ENCODE assay signal across 14 cellular contexts in the genomic region with DNA sequence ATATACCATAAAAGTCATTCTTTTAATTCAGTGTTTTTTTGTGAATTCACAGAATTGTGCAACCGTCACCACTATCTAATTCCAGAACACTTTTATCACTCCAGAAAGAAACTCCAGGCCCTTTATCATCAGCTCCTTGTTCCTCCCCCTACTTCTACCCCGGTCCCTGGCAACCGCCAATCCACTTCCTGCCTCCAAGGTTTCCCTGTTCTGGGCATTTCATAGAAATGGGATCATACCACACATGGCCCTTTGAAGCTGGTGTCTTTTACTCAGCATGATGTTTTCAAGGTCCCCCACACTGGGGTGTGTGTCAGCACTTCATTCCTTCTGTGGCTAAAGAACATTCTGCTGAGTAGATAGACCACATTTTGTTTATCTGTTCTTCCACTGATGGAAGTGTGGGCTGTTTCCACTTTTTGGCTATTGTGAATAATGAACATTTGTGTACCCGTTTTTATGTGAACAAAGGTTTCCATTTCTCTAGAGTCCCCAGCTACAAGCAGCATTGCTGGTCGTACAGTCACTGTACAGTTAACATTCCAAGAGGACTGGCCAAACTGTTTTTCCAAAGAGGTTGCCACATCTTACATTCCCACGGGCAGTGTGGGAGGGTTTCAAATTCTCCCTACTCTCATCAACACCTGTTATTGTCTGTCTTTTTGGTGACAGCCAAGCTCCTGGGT.
DNase-seq lines count a peak whose midpoint lies in the region; ATAC-seq and TF ChIP-seq lines count a peak whose summit lies in the region.
"Had no signal": no experiment of that assay in that cellular context is flagged by ENCODE, and none has a peak within 500 bp of the region (broad histone marks: within the 10 kb centered on the region; RNA-seq: fewer than 3 reads in every experiment).

No MANE protein-coding gene starts in this region.

- H3K9me3 ChIP-seq in SJCRH30 (replicated peaks) (peaks cover 5% of the 10 kb centered on the region), fibroblast of lung (ENCODE audit: control insufficient read depth, insufficient read depth, low read depth, low read length) (no peaks in the 10 kb centered on the region)

- H3K27me3 Mint-ChIP-seq in GM23338 (ENCODE audit: insufficient read depth, low read depth, poor library complexity) (peaks cover 15% of the 10 kb centered on the region), endothelial cell (ENCODE audit: unreplicated experiment) (peaks cover 10% of the 10 kb centered on the region)

- CTCF ChIA-PET in BJ (lab: Yijun Ruan, JAX), result interaction anchor here (0.9 kb wide), 1 partner anchor 20 kb away, joined by 3 read pairs; no protein-coding TSS in a partner anchor

- TF ChIP-seq CTCF in BJ (IDR thresholded peaks at IDR 0.05; ENCODE audit: insufficient read depth, low read depth, low read length) (no peak), fibroblast of lung (conservative IDR thresholded peaks at IDR 0.05 in 1 of 2, IDR thresholded peaks at IDR 0.05 in 1 of 2; ENCODE audit: low read depth in 1 of 2, low read length in 2 of 2) (no peak), omental fat pad (IDR thresholded peaks at IDR 0.05) (no peak), GM23338 (conservative IDR thresholded peaks at IDR 0.05; ENCODE audit: low read depth in 2 of 2) (no peak), endothelial cell (IDR thresholded peaks at IDR 0.05; ENCODE audit: unreplicated experiment) (no peak)

- H3K4me1 Mint-ChIP-seq in GM23338 (no peaks in the 10 kb centered on the region), endothelial cell (ENCODE audit: unreplicated experiment) (no peaks in the 10 kb centered on the region)
- H3K4me1 Mint-ChIP-seq: activated naive CD4-positive, alpha-beta T cell treated with anti-CD3 and anti-CD28 coated beads, Interleukin-2, amount 10 ng/mL, durations not matched to agents 7 days and 5 days; CD4-positive, alpha-beta memory T cell had no signal

- H3K27ac ChIP-seq in SJCRH30, result peak overlapping the region; percentile 80
- peak overlapping the region; percentile 90 for H3K27ac ChIP-seq in fibroblast of lung (ENCODE audit: insufficient read depth, low read length)
- H3K27ac ChIP-seq in GM23338 (ENCODE audit: low read depth), result no peak overlapping the region

- H3K9me2 ChIP-seq in GM23338 (ENCODE audit: insufficient read depth), result no peaks in the 10 kb centered on the region

- no peaks in the 10 kb centered on the region for H3K36me3 ChIP-seq in BJ (ENCODE audit: control insufficient read depth, insufficient read depth, low read length)
- no peaks in the 10 kb centered on the region for H3K36me3 ChIP-seq in SJCRH30
- H3K36me3 ChIP-seq in fibroblast of lung (ENCODE audit: control insufficient read depth, insufficient read depth, low read length), result no peaks in the 10 kb centered on the region
- H3K36me3 ChIP-seq in GM23338 (ENCODE audit: insufficient read depth), result no peaks in the 10 kb centered on the region

- POLR2A ChIA-PET in BJ (lab: Charles Lee), result interaction anchor here (0.7 to 1.1 kb wide), 2 partner anchors 10 to 25 kb away, joined by 4 read pairs; no protein-coding TSS in a partner anchor

- H3K4me3 Mint-ChIP-seq in GM23338, result no peak overlapping the region
- no peak overlapping the region for H3K4me3 Mint-ChIP-seq in endothelial cell (ENCODE audit: unreplicated experiment)
- H3K4me3 Mint-ChIP-seq: activated naive CD4-positive, alpha-beta T cell treated with anti-CD3 and anti-CD28 coated beads, Interleukin-2, amount 10 ng/mL, durations not matched to agents 7 days and 5 days; CD4-positive, alpha-beta memory T cell had no signal

- peak; percentile 56 for ATAC-seq in omental fat pad (ENCODE audit: low FRiP score)
- ATAC-seq in GM23338, result no peak

- H3K9me3 Mint-ChIP-seq in GM23338, result peaks cover 48% of the 10 kb centered on the region
- no peaks in the 10 kb centered on the region for H3K9me3 Mint-ChIP-seq in endothelial cell (ENCODE audit: unreplicated experiment)

- H3K4me2 ChIP-seq in fibroblast of lung (ENCODE audit: extremely low read depth, insufficient read depth, low read length), result no peak overlapping the region
- H3K4me2 ChIP-seq in GM23338, result no peak overlapping the region

- no peaks in the 10 kb centered on the region for H3K79me2 ChIP-seq in fibroblast of lung (ENCODE audit: control insufficient read depth, insufficient read depth, low read length)
- H3K79me2 ChIP-seq in GM23338 (replicated peaks; ENCODE audit: insufficient read depth), result no peaks in the 10 kb centered on the region

- peak overlapping the region; percentile 25 for H3K9ac ChIP-seq in fibroblast of lung (ENCODE audit: insufficient read depth, low read length)

- H4K20me1 ChIP-seq in fibroblast of lung (ENCODE audit: control insufficient read depth, extremely low read depth, insufficient read depth, low read length) (no peaks in the 10 kb centered on the region), GM23338 (replicated peaks; ENCODE audit: insufficient read depth) (no peaks in the 10 kb centered on the region)

- DNase-seq in BJ (ENCODE audit: low read depth) (peak; percentile 94), SJCRH30 (peak; percentile 68 to 75), fibroblast of lung (ENCODE audit: low read depth in 2 of 2) (peak; percentile 93 to 99), omental fat pad (ENCODE audit: low spot score) (no peak), GM23338 (ENCODE audit: low spot score) (no peak), NCI-H2107 (lab: John Stamatoyannopoulos, UW) (no peak), NCI-H82 (lab: John Stamatoyannopoulos, UW) (no peak), endothelial cell (ENCODE audit: low spot score) (no peak)
- DNase-seq: activated CD4-positive, alpha-beta T cell treated with anti-CD3 and anti-CD28 coated beads for 4 hours; activated naive CD4-positive, alpha-beta T cell treated with anti-CD3 and anti-CD28 coated beads, Interleukin-2, amount 10 ng/mL, durations not matched to agents 7 days and 5 days; CD4-positive, alpha-beta memory T cell; NCI-H1694 treated with DMSO at 0.1 percent for 48 hours; RPMI8226; stimulated activated CD4-positive, alpha-beta T cell treated with anti-CD3 and anti-CD28 coated beads, Interleukin-2, amount 100 ng/mL, for 24 hours had no signal

- H3K4me1 ChIP-seq in SJCRH30 (peaks cover 8% of the 10 kb centered on the region), fibroblast of lung (ENCODE audit: control insufficient read depth, extremely low read depth, insufficient read depth, low read length) (peaks cover 40% of the 10 kb centered on the region), GM23338 (ENCODE audit: insufficient read depth) (no peaks in the 10 kb centered on the region)

- no peak overlapping the region for H2AFZ ChIP-seq in fibroblast of lung (ENCODE audit: low read length)
- H2AFZ ChIP-seq in GM23338, result no peak overlapping the region

- H3F3A ChIP-seq in GM23338 (replicated peaks; ENCODE audit: low read depth), result no peaks in the 10 kb centered on the region

- peaks cover 10% of the 10 kb centered on the region; the same call in 2 of the 3 replicates for H3K36me3 Mint-ChIP-seq in GM23338 (ENCODE audit: low read depth)
- peaks cover 6% of the 10 kb centered on the region for H3K36me3 Mint-ChIP-seq in endothelial cell (ENCODE audit: low read depth, unreplicated experiment)
- H3K36me3 Mint-ChIP-seq: activated naive CD4-positive, alpha-beta T cell treated with anti-CD3 and anti-CD28 coated beads, Interleukin-2, amount 10 ng/mL, durations not matched to agents 7 days and 5 days; CD4-positive, alpha-beta memory T cell had no signal

- H3K27ac Mint-ChIP-seq in GM23338, result no peak overlapping the region
- no peak overlapping the region for H3K27ac Mint-ChIP-seq in endothelial cell (ENCODE audit: unreplicated experiment)
- H3K27ac Mint-ChIP-seq: activated naive CD4-positive, alpha-beta T cell treated with anti-CD3 and anti-CD28 coated beads, Interleukin-2, amount 10 ng/mL, durations not matched to agents 7 days and 5 days; CD4-positive, alpha-beta memory T cell had no signal

- H3K4me3 ChIP-seq in BJ (ENCODE audit: low read depth, low read length), result no peak overlapping the region
- no peak overlapping the region for H3K4me3 ChIP-seq in SJCRH30
- no peak overlapping the region for H3K4me3 ChIP-seq in fibroblast of lung (replicated peaks in 1 of 4; ENCODE audit: control extremely low read depth in 1 of 4, insufficient read depth in 1 of 4, low read depth in 3 of 4, low read length in 4 of 4)
- no peak overlapping the region for H3K4me3 ChIP-seq in GM23338

- H3K27me3 ChIP-seq in BJ (ENCODE audit: control insufficient read depth, insufficient read depth, low read length), result no peaks in the 10 kb centered on the region
- H3K27me3 ChIP-seq in SJCRH30, result no peaks in the 10 kb centered on the region
- H3K27me3 ChIP-seq in fibroblast of lung (ENCODE audit: control insufficient read depth, insufficient read depth, low read length), result no peaks in the 10 kb centered on the region
- no peaks in the 10 kb centered on the region for H3K27me3 ChIP-seq in GM23338 (ENCODE audit: insufficient read depth)

Comparison
In these comparisons a context has a peak if more than half of its experiments do, and no peak if none do; other contexts are left out.
1. DNase-seq: peak in BJ (single experiment), SJCRH30 (2 of 2) and fibroblast of lung (2 of 2); none in omental fat pad (single experiment), GM23338 (single experiment), NCI-H2107 (single experiment), NCI-H82 (single experiment) and endothelial cell (single experiment).